ENCODE assay signal across 16 cellular contexts in the genomic region with DNA sequence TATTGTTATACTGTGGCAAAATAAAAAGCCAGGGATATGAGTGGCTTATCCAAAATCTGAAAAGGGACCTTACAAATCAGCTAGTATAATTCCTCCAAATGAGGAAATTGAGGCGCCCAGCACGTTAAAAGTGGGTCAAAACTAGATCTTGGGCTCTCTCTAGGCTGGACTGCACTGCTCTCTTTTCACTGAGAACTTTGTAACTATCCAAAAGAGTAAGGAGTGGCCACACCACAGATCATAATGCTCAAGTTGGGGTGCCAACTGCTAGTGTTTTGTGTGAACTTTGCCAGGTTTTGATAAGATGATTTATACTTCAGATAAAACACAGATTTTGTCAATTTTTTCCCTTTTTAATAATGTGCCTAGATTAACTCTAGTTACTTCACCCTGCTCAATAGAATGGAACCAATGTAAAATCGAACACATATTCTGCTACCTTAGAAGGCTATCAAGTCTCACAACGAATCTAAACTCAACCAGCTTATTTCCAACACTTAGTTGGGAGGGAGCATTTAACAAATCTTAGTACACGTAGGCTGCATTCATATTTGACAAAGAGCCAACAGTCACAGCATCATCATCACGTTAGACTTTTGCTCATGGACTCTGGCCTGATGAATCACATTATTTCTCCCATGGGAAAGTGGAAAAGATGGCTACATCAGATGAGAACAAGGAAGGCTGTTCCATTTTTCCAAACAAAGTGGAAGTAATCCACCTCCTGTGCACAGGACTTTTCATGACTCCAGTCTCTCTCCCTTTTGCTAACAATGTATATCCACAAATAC.
A peak's percentile ranks its signal among the peaks of the same experiment; 100 is the strongest.
DNase-seq lines count a peak whose midpoint lies in the region; ATAC-seq and TF ChIP-seq lines count a peak whose summit lies in the region.
"Had no signal": no experiment of that assay in that cellular context is flagged by ENCODE, and none has a peak within 500 bp of the region (broad histone marks: within the 10 kb centered on the region; RNA-seq: fewer than 3 reads in every experiment).

No MANE protein-coding gene starts in this region.

- H3K36me3 ChIP-seq in mesendoderm (ENCODE audit: control insufficient read depth, insufficient read depth, low read length): no peaks in the 10 kb centered on the region

- ATAC-seq in Right ventricle myocardium inferior: peak; percentile 81
- ATAC-seq: mucosa of descending colon had no signal

- H3K4ac ChIP-seq in mesendoderm (ENCODE audit: low read depth, low read length): no peak overlapping the region

- H3K4me3 ChIP-seq in choroid plexus epithelial cell (ENCODE audit: low read depth, low read length): no peak overlapping the region
- H3K4me3 ChIP-seq in mesendoderm (ENCODE audit: low read length): no peak overlapping the region
- H3K4me3 ChIP-seq: mucosa of descending colon, testis had no signal

- TF ChIP-seq CTCF in choroid plexus epithelial cell (conservative IDR thresholded peaks at IDR 0.05; ENCODE audit: low read depth, low read length): no peak

- H3K56ac ChIP-seq in mesendoderm (ENCODE audit: low read length): no peak overlapping the region

- H3K79me2 ChIP-seq in mesendoderm (ENCODE audit: control insufficient read depth, insufficient read depth, low read length): no peaks in the 10 kb centered on the region

- H2BK15ac ChIP-seq in mesendoderm (replicated peaks; ENCODE audit: low read depth): no peak overlapping the region

- H3K4me1 Mint-ChIP-seq in activated naive CD4-positive, alpha-beta T cell treated with anti-CD3 and anti-CD28 coated beads for 36 hours (ENCODE audit: low read depth): no peaks in the 10 kb centered on the region

- DNase-seq in Right ventricle myocardium inferior (ENCODE audit: missing footprints) (no peak), cardiac septum (ENCODE audit: low spot score) (no peak), choroid plexus epithelial cell (ENCODE audit: low read depth) (peak; percentile 80), iris pigment epithelial cell (ENCODE audit: low read depth) (peak; percentile 74), mesendoderm (no peak), SIG-M5 (lab: John Stamatoyannopoulos, UW) (no peak)
- no peak for DNase-seq in stimulated activated naive CD4-positive, alpha-beta T cell treated with Interleukin-2 at 50 U/mL for 16 hours (lab: John Stamatoyannopoulos, UW)
- DNase-seq in activated naive CD4-positive, alpha-beta T cell treated with anti-CD3 and anti-CD28 coated beads for 36 hours: no peak
- DNase-seq: activated CD4-positive, alpha-beta T cell treated with anti-CD3 and anti-CD28 coated beads, Interleukin-2, amount 50 U/mL, for 48 hours; activated gamma-delta T cell treated with Interleukin-2 at 50 U/mL for 16 hours; DMS79; effector memory CD4-positive, alpha-beta T cell; Kasumi-1; mucosa of descending colon; NCI-H2081; testis had no signal

- H3K27me3 Mint-ChIP-seq in activated naive CD4-positive, alpha-beta T cell treated with anti-CD3 and anti-CD28 coated beads for 36 hours (ENCODE audit: low read depth): peaks cover 8% of the 10 kb centered on the region

- CTCF ChIA-PET in activated naive CD4-positive, alpha-beta T cell treated with anti-CD3 and anti-CD28 coated beads for 36 hours (lab: Charles Lee): no interaction called here

- H2BK120ac ChIP-seq in mesendoderm (ENCODE audit: low read depth, low read length): no peak overlapping the region

- H3K27ac ChIP-seq in mesendoderm (ENCODE audit: low read depth, low read length): no peak overlapping the region
- H3K27ac ChIP-seq: testis had no signal

- no peak overlapping the region for H3K4me3 Mint-ChIP-seq in activated naive CD4-positive, alpha-beta T cell treated with anti-CD3 and anti-CD28 coated beads for 36 hours

- WGBS in mesendoderm (ENCODE audit: extremely low coverage, insufficient coverage, low lambda C conversion rate): no CpG with 5 or more reads among the region's 6 CpGs

- no peak overlapping the region for H4K5ac ChIP-seq in mesendoderm (ENCODE audit: low read length)

- no peak overlapping the region for H2AK5ac ChIP-seq in mesendoderm (ENCODE audit: low read length)

- no peaks in the 10 kb centered on the region for H3K4me1 ChIP-seq in mesendoderm (ENCODE audit: control insufficient read depth, low read depth, low read length)
- H3K4me1 ChIP-seq: testis had no signal

- intact Hi-C loops in Right ventricle myocardium inferior (cut with DNase I): no loop called here
- intact Hi-C loops in cardiac septum (cut with DNase I): no loop called here
- intact Hi-C loops in activated naive CD4-positive, alpha-beta T cell treated with anti-CD3 and anti-CD28 coated beads for 36 hours (cut with micrococcal nuclease): no loop called here

- no peaks in the 10 kb centered on the region for H3K9me3 Mint-ChIP-seq in activated naive CD4-positive, alpha-beta T cell treated with anti-CD3 and anti-CD28 coated beads for 36 hours

- H3K23ac ChIP-seq in mesendoderm (ENCODE audit: low read length): no peak overlapping the region

- H3K27me3 ChIP-seq in mesendoderm (ENCODE audit: insufficient read depth, low read length, poor library complexity): no peaks in the 10 kb centered on the region
- H3K27me3 ChIP-seq: testis had no signal

- H3K4me2 ChIP-seq in mesendoderm (ENCODE audit: low read length): no peak overlapping the region

- no peak overlapping the region for H4K8ac ChIP-seq in mesendoderm (ENCODE audit: low read depth, low read length)

- H2BK5ac ChIP-seq in mesendoderm (ENCODE audit: low read length): no peak overlapping the region

- H3K27ac Mint-ChIP-seq in activated naive CD4-positive, alpha-beta T cell treated with anti-CD3 and anti-CD28 coated beads for 36 hours: no peak overlapping the region

- no peaks in the 10 kb centered on the region for H3K36me3 Mint-ChIP-seq in activated naive CD4-positive, alpha-beta T cell treated with anti-CD3 and anti-CD28 coated beads for 36 hours (ENCODE audit: low read depth)

- H3K18ac ChIP-seq in mesendoderm (ENCODE audit: low read length): no peak overlapping the region

- no peak overlapping the region for H3K9ac ChIP-seq in mesendoderm (ENCODE audit: low read length)

- no peaks in the 10 kb centered on the region for H3K79me1 ChIP-seq in mesendoderm (ENCODE audit: low read length)

Comparison
In these comparisons a context has a peak if more than half of its experiments do, and no peak if none do; other contexts are left out.
1. DNase-seq: peak in choroid plexus epithelial cell (single experiment) and iris pigment epithelial cell (single experiment); none in Right ventricle myocardium inferior (single experiment), cardiac septum (single experiment), mesendoderm (single experiment), SIG-M5 (single experiment), stimulated activated naive CD4-positive, alpha-beta T cell treated with Interleukin-2 at 50 U/mL for 16 hours (single experiment) and activated naive CD4-positive, alpha-beta T cell treated with anti-CD3 and anti-CD28 coated beads for 36 hours (single experiment).